ENCODE assay signal across 1 cellular context in genomic region chr20:62649140-62649539, GRCh38.
TF ChIP-seq lines count a peak whose summit lies in the region.

No MANE protein-coding gene starts in this region.

TF ChIP-seq in K562, 482 proteins besides CTCF, POLR2A, EP300 and RAD21:
- TF ChIP-seq MCM3 (IDR thresholded peaks at IDR 0.05) = no peak
- TF ChIP-seq ZNF134 (CRISPR knock-in tag; conservative IDR thresholded peaks at IDR 0.05) = peak; percentile 86
TF ChIP-seq in K562: peak in this region for 1.
